ENCODE assay signal across 18 cellular contexts in the genomic region with DNA sequence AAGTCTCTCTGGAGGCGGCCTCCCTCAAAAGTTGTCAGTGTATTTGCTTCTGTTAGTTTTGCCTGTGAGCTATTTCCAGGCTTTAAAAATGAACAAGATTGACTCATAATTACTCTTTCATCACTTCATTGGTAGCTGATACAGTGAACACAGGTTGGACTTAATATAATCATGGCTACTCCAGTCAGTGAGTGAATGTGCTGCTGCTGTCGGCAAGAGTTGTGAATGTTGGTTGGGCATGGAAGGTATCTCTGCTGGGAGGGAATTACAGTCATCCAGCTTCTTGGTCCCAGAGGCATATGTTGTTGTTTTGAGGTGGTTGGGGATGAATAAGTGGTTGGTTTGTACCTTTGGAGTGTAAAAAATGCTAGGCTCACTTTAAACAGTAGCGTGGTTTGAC. TPM values are rescaled to one million over a fixed set of nuclear protein-coding genes. Genes with fewer than 3 reads are reported as not detected.
DNase-seq lines count a peak whose midpoint lies in the region; ATAC-seq and TF ChIP-seq lines count a peak whose summit lies in the region.
"Had no signal": no experiment of that assay in that cellular context is flagged by ENCODE, and none has a peak within 500 bp of the region (broad histone marks: within the 10 kb centered on the region; RNA-seq: fewer than 3 reads in every experiment).

No MANE protein-coding gene starts in this region.

- no peak overlapping the region for H3K4me3 ChIP-seq in CD8-positive, alpha-beta T cell (ENCODE audit: low read depth, low read length)
- no peak overlapping the region for H3K4me3 ChIP-seq in Karpas-422 (ENCODE audit: low read length)
- H3K4me3 ChIP-seq in lower leg skin (ENCODE audit: low read depth, poor library complexity, severe bottlenecking) = no peak overlapping the region
- H3K4me3 ChIP-seq: HAP-1, uterus had no signal

- WGBS in lower leg skin, 2 donors = 93 to 94% methylated on average over 3 of the region's 3 CpGs

- CTCF ChIA-PET in CD8-positive, alpha-beta T cell (lab: Charles Lee) = interaction anchor here (0.6 to 2.6 kb wide), 2 partner anchors 11 to 223 kb away, joined by 3 to 15 read pairs; partner anchors contain the start of gene TCF12

- POLR2A ChIA-PET in CD8-positive, alpha-beta T cell (lab: Charles Lee) = interaction anchor here (2.5 kb wide), 1 partner anchor 11 kb away, joined by 12 read pairs; the partner anchor contains the start of gene TCF12
- POLR2A ChIA-PET in naive thymus-derived CD8-positive, alpha-beta T cell (lab: Charles Lee) = interaction anchor here (1.2 to 4.4 kb wide), 2 partner anchors 11 to 286 kb away, joined by 3 to 15 read pairs; partner anchors contain the start of gene TCF12

- H3K9ac ChIP-seq in Karpas-422 (ENCODE audit: low read length) = no peak overlapping the region

- ATAC-seq in CD8-positive, alpha-beta T cell = no peak
- peak; percentile 52 for ATAC-seq in activated naive CD8-positive, alpha-beta T cell treated with anti-CD3 and anti-CD28 coated beads, Interleukin-2, amount 50 U/mL, for 24 hours
- ATAC-seq in naive thymus-derived CD8-positive, alpha-beta T cell = no peak
- ATAC-seq: Panc1 had no signal

- H3K27me3 Mint-ChIP-seq in CD8-positive, alpha-beta T cell (ENCODE audit: low read depth) = no peaks in the 10 kb centered on the region
- H3K27me3 Mint-ChIP-seq in activated naive CD8-positive, alpha-beta T cell treated with anti-CD3 and anti-CD28 coated beads, Interleukin-2, amount 50 U/mL, for 24 hours = no peaks in the 10 kb centered on the region
- H3K27me3 Mint-ChIP-seq in naive thymus-derived CD8-positive, alpha-beta T cell = no peaks in the 10 kb centered on the region
- H3K27me3 Mint-ChIP-seq: B cell; stimulated activated naive B cell treated with anti-CD40 and anti-IgM and Interleukin-4, amounts not matched to agents 10 μg/mL and 1 μg/mL and 100 μg/mL, for 72 hours had no signal

- peaks cover 22% of the 10 kb centered on the region for H3K4me1 ChIP-seq in CD8-positive, alpha-beta T cell (ENCODE audit: insufficient read depth, low read length)
- H3K4me1 ChIP-seq in Karpas-422 (ENCODE audit: low read length) = peaks cover 67% of the 10 kb centered on the region
- H3K4me1 ChIP-seq: uterus had no signal

- no peaks in the 10 kb centered on the region for H3K27me3 ChIP-seq in CD8-positive, alpha-beta T cell (ENCODE audit: insufficient read depth, low read length)
- no peaks in the 10 kb centered on the region for H3K27me3 ChIP-seq in Karpas-422 (ENCODE audit: low read length)
- H3K27me3 ChIP-seq: neutrophil, uterus had no signal

- TF ChIP-seq POLR2A in lower leg skin (IDR thresholded peaks at IDR 0.05) = no peak

- H4K20me1 ChIP-seq in Karpas-422 (ENCODE audit: insufficient read depth, low read depth, low read length) = no peaks in the 10 kb centered on the region

- intact Hi-C loops in CD8-positive, alpha-beta T cell (cut with DNase I, micrococcal nuclease) = loop anchor here in 1 of 2 experiments (5.0 kb wide), 1 partner anchor 47 kb away; no protein-coding TSS in a partner anchor
- intact Hi-C loops in lower leg skin (cut with DNase I; ENCODE audit: low total_unique reads) = no loop called here

- H3K27ac ChIP-seq in CD8-positive, alpha-beta T cell (ENCODE audit: low read depth, low read length) = no peak overlapping the region
- no peak overlapping the region for H3K27ac ChIP-seq in Karpas-422 (ENCODE audit: low read length)
- H3K27ac ChIP-seq: neutrophil, VCaP had no signal

- peaks cover 4% of the 10 kb centered on the region for H3K9me3 Mint-ChIP-seq in CD8-positive, alpha-beta T cell
- H3K9me3 Mint-ChIP-seq in activated naive CD8-positive, alpha-beta T cell treated with anti-CD3 and anti-CD28 coated beads, Interleukin-2, amount 50 U/mL, for 24 hours = peaks cover 3% of the 10 kb centered on the region
- peaks cover 0 to 2% (median 0%) of the 10 kb centered on the region in 9 donors for H3K9me3 Mint-ChIP-seq in naive thymus-derived CD8-positive, alpha-beta T cell
- H3K9me3 Mint-ChIP-seq: activated naive CD4-positive, alpha-beta T cell treated with anti-CD3 and anti-CD28 coated beads for 36 hours; stimulated activated naive B cell treated with anti-CD40 and anti-IgM and Interleukin-4, amounts not matched to agents 10 μg/mL and 1 μg/mL and 100 μg/mL, for 72 hours had no signal

- peak overlapping the region; percentile 10 for H3K27ac Mint-ChIP-seq in CD8-positive, alpha-beta T cell
- H3K27ac Mint-ChIP-seq in activated naive CD8-positive, alpha-beta T cell treated with anti-CD3 and anti-CD28 coated beads, Interleukin-2, amount 50 U/mL, for 24 hours = peak overlapping the region; percentile 74
- peak overlapping the region in 7 of 10 donors; percentile 10 to 55 (median 39) for H3K27ac Mint-ChIP-seq in naive thymus-derived CD8-positive, alpha-beta T cell
- H3K27ac Mint-ChIP-seq: activated naive CD4-positive, alpha-beta T cell treated with anti-CD3 and anti-CD28 coated beads for 36 hours; B cell; stimulated activated naive B cell treated with anti-CD40 and anti-IgM and Interleukin-4, amounts not matched to agents 10 μg/mL and 1 μg/mL and 100 μg/mL, for 72 hours had no signal

- peaks cover 78% of the 10 kb centered on the region for H3K4me1 Mint-ChIP-seq in CD8-positive, alpha-beta T cell (ENCODE audit: low read depth)
- H3K4me1 Mint-ChIP-seq in activated naive CD8-positive, alpha-beta T cell treated with anti-CD3 and anti-CD28 coated beads, Interleukin-2, amount 50 U/mL, for 24 hours = peaks cover 61% of the 10 kb centered on the region
- peaks cover 29 to 77% (median 74%) of the 10 kb centered on the region in 4 donors for H3K4me1 Mint-ChIP-seq in naive thymus-derived CD8-positive, alpha-beta T cell

- no peak overlapping the region for H3K4me2 ChIP-seq in Karpas-422 (ENCODE audit: low read depth, low read length, poor library complexity, severe bottlenecking)

- H2AFZ ChIP-seq in Karpas-422 (ENCODE audit: low read length) = no peak overlapping the region

- peaks cover 39% of the 10 kb centered on the region for H3K36me3 Mint-ChIP-seq in CD8-positive, alpha-beta T cell
- H3K36me3 Mint-ChIP-seq in activated naive CD8-positive, alpha-beta T cell treated with anti-CD3 and anti-CD28 coated beads, Interleukin-2, amount 50 U/mL, for 24 hours (ENCODE audit: low read depth) = peaks cover 38% of the 10 kb centered on the region
- peaks cover 9 to 36% (median 24%) of the 10 kb centered on the region in 3 donors for H3K36me3 Mint-ChIP-seq in naive thymus-derived CD8-positive, alpha-beta T cell

- no peak for TF ChIP-seq CTCF in CD8-positive, alpha-beta T cell (IDR thresholded peaks at IDR 0.05)
- TF ChIP-seq CTCF in lower leg skin (IDR thresholded peaks at IDR 0.05) = no peak

- no peaks in the 10 kb centered on the region for H3K9me2 ChIP-seq in Karpas-422 (replicated peaks; ENCODE audit: insufficient read depth, low read length)

- no peaks in the 10 kb centered on the region for H3K9me3 ChIP-seq in CD8-positive, alpha-beta T cell (ENCODE audit: low read length)
- no peaks in the 10 kb centered on the region for H3K9me3 ChIP-seq in Karpas-422 (ENCODE audit: low read length)
- H3K9me3 ChIP-seq: HAP-1, neutrophil, uterus had no signal

- no peak for DNase-seq in CD8-positive, alpha-beta T cell
- DNase-seq in H4 (ENCODE audit: low spot score) = peak; percentile 30
- DNase-seq in activated naive CD8-positive, alpha-beta T cell treated with anti-CD3 and anti-CD28 coated beads, Interleukin-2, amount 50 U/mL, for 24 hours = no peak
- DNase-seq in naive thymus-derived CD8-positive, alpha-beta T cell = no peak
- DNase-seq in Karpas-422 = no peak
- DNase-seq in HuH-7.5 (ENCODE audit: low spot score) = no peak
- DNase-seq in lower leg skin (ENCODE audit: low spot score in 2 of 2) = no peak
- DNase-seq in anterior cingulate cortex (lab: John Stamatoyannopoulos, UW) = no peak
- DNase-seq: activated naive CD4-positive, alpha-beta T cell treated with anti-CD3 and anti-CD28 coated beads for 36 hours; KG1; NCI-H1694 treated with DMSO at 0.1 percent for 48 hours; stimulated activated naive B cell treated with anti-CD40 and anti-IgM and Interleukin-4, amounts not matched to agents 10 μg/mL and 1 μg/mL and 100 μg/mL, for 72 hours; uterus had no signal

- H3K79me2 ChIP-seq in Karpas-422 (ENCODE audit: low read length) = peaks cover 96% of the 10 kb centered on the region

- H3K36me3 ChIP-seq in CD8-positive, alpha-beta T cell (ENCODE audit: insufficient read depth, low read length) = no peaks in the 10 kb centered on the region
- peaks cover 69% of the 10 kb centered on the region for H3K36me3 ChIP-seq in Karpas-422 (ENCODE audit: insufficient read depth, low read length)
- H3K36me3 ChIP-seq: neutrophil, uterus had no signal

- no peak overlapping the region for H3K4me3 Mint-ChIP-seq in CD8-positive, alpha-beta T cell
- H3K4me3 Mint-ChIP-seq in activated naive CD8-positive, alpha-beta T cell treated with anti-CD3 and anti-CD28 coated beads, Interleukin-2, amount 50 U/mL, for 24 hours = no peak overlapping the region
- H3K4me3 Mint-ChIP-seq in naive thymus-derived CD8-positive, alpha-beta T cell = peak overlapping the region in 1 of 10 donors; percentile 7
- H3K4me3 Mint-ChIP-seq: activated naive CD4-positive, alpha-beta T cell treated with anti-CD3 and anti-CD28 coated beads for 36 hours; B cell; stimulated activated naive B cell treated with anti-CD40 and anti-IgM and Interleukin-4, amounts not matched to agents 10 μg/mL and 1 μg/mL and 100 μg/mL, for 72 hours had no signal

RNA-seq across cellular contexts. Expression of gene TCF12, which starts 11.5 kb away (rescaled TPM):
- total RNA-seq in CD8-positive, alpha-beta T cell = 10 to 100 TPM; 45.0 to 47.2 TPM
- total RNA-seq in H4 (2014; rRNA removed; shearing (Covaris generic)) = 73.0 and 98.7 TPM in 2 replicates
- 10 to 100 TPM; 73.6 to 77.3 TPM for total RNA-seq in naive thymus-derived CD8-positive, alpha-beta T cell
- 10 to 100 TPM; 43.2 to 54.3 (median 44.8) TPM for polyA plus RNA-seq in naive thymus-derived CD8-positive, alpha-beta T cell
- 189 and 287 TPM in 2 replicates for total RNA-seq in Karpas-422 (2014; rRNA removed; shearing (Covaris generic); ENCODE audit: low replicate concordance)
- 100 to 1,000 TPM in 1 of 4 donors, 10 to 100 TPM in 3; 50.5 to 117 (median 89.8) TPM for total RNA-seq in lower leg skin

Comparison
In these comparisons a context has a peak if more than half of its experiments do, and no peak if none do; other contexts are left out.
1. H3K27ac Mint-ChIP-seq: peak in every context shown above with its lines; median percentile 74 in activated naive CD8-positive, alpha-beta T cell treated with anti-CD3 and anti-CD28 coated beads, Interleukin-2, amount 50 U/mL, for 24 hours; 39 in naive thymus-derived CD8-positive, alpha-beta T cell; 10 in CD8-positive, alpha-beta T cell.